1 cellular context compared by ENCODE assay signal in the genomic region with DNA sequence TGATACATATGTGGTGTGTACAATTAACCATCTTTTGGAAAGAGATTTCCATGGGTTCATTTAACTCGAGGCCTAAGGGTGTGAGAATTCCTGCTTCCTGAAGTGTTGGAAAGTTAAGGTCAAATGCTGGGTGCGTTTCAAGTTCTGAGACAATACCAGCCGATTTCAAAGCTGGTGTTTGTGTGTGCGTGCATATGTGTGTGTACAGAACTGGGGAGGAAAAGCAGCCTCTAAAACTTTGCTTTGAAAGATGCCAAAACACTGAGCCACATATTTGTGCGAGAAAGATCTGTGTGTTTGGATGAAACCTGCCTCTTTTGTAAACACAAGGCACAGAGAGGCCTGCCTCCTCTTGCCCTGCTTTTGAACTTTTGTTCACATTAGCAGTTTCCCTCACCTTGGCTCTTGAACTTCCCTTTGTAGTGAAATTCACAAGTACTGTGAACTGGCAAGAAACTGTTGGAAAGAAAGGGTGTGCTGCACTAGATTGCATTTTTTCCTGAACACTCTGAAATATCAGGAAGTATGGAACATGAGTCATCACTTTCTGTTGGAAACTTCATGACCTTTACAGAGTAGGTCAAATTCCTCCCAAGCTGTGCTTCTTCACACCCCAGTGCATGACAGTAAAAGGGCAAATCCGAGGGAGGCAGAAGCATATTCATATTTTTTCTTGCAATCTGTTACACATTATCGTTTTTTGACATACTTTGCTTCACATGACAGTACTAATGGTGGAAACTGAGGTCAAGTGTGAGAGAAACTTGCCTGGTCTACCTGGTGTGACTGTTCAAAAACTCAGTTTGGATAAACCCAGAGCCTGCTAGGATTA.
TF ChIP-seq lines count a peak whose summit lies in the region.

No MANE protein-coding gene starts in this region.

TF ChIP-seq in HepG2, 621 proteins besides CTCF, POLR2A, EP300 and RAD21 (continued from another document and continues in another):
- TF ChIP-seq, protein P1, sequence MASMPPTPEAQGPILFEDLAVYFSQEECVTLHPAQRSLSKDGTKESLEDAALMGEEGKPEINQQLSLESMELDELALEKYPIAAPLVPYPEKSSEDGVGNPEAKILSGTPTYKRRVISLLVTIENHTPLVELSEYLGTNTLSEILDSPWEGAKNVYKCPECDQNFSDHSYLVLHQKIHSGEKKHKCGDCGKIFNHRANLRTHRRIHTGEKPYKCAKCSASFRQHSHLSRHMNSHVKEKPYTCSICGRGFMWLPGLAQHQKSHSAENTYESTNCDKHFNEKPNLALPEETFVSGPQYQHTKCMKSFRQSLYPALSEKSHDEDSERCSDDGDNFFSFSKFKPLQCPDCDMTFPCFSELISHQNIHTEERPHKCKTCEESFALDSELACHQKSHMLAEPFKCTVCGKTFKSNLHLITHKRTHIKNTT (CRISPR knock-in tag; IDR thresholded peaks at IDR 0.05), result no peak
- TF ChIP-seq ZNF598 (CRISPR knock-in tag; IDR thresholded peaks at IDR 0.05; ENCODE audit: borderline replicate concordance), result no peak
- no peak for TF ChIP-seq PHF20 (CRISPR knock-in tag; IDR thresholded peaks at IDR 0.05)
- no peak for TF ChIP-seq ZNF616 (CRISPR knock-in tag; IDR thresholded peaks at IDR 0.05; ENCODE audit: low read depth)
- TF ChIP-seq, protein P2, sequence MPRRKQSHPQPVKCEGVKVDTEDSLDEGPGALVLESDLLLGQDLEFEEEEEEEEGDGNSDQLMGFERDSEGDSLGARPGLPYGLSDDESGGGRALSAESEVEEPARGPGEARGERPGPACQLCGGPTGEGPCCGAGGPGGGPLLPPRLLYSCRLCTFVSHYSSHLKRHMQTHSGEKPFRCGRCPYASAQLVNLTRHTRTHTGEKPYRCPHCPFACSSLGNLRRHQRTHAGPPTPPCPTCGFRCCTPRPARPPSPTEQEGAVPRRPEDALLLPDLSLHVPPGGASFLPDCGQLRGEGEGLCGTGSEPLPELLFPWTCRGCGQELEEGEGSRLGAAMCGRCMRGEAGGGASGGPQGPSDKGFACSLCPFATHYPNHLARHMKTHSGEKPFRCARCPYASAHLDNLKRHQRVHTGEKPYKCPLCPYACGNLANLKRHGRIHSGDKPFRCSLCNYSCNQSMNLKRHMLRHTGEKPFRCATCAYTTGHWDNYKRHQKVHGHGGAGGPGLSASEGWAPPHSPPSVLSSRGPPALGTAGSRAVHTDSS (CRISPR knock-in tag; conservative IDR thresholded peaks at IDR 0.05), result no peak
- TF ChIP-seq, protein P3, sequence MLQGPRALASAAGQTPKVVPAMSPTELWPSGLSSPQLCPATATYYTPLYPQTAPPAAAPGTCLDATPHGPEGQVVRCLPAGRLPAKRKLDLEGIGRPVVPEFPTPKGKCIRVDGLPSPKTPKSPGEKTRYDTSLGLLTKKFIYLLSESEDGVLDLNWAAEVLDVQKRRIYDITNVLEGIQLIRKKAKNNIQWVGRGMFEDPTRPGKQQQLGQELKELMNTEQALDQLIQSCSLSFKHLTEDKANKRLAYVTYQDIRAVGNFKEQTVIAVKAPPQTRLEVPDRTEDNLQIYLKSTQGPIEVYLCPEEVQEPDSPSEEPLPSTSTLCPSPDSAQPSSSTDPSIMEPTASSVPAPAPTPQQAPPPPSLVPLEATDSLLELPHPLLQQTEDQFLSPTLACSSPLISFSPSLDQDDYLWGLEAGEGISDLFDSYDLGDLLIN (CRISPR knock-in tag; IDR thresholded peaks at IDR 0.05; ENCODE audit: borderline replicate concordance), result no peak
- TF ChIP-seq TEAD2 (CRISPR knock-in tag; IDR thresholded peaks at IDR 0.05), result no peak
- no peak; the same call in 1 of the 2 replicates for TF ChIP-seq IRF1 (CRISPR knock-in tag; IDR thresholded peaks at IDR 0.05; ENCODE audit: low read depth)
- TF ChIP-seq HNF4G (IDR thresholded peaks at IDR 0.05; ENCODE audit: borderline replicate concordance, low read depth, low read length), result peak; percentile 73; the same call in 1 of the 2 replicates
- TF ChIP-seq HNF4G (CRISPR knock-in tag; IDR thresholded peaks at IDR 0.05; ENCODE audit: borderline replicate concordance, low read depth), result peak; percentile 80; the same call in 1 of the 2 replicates
- TF ChIP-seq SOX6 (IDR thresholded peaks at IDR 0.05), result no peak
- peak; percentile 99 for TF ChIP-seq SOX6 (CRISPR knock-in tag; IDR thresholded peaks at IDR 0.05)
- peak; percentile 89; the same call in 1 of the 2 replicates for TF ChIP-seq HOXA3 (CRISPR knock-in tag; IDR thresholded peaks at IDR 0.05)
- TF ChIP-seq ZNF292 (CRISPR knock-in tag; IDR thresholded peaks at IDR 0.05; ENCODE audit: borderline replicate concordance, low read depth), result peak; percentile 97
- peak; percentile 98 for TF ChIP-seq ZNF605 (CRISPR knock-in tag; IDR thresholded peaks at IDR 0.05)
- peak; percentile 84; the same call in 1 of the 2 replicates for TF ChIP-seq LCORL (IDR thresholded peaks at IDR 0.05)
- peak; percentile 95 for TF ChIP-seq LCORL (CRISPR knock-in tag; IDR thresholded peaks at IDR 0.05)
- peak; percentile 87; the same call in 1 of the 2 replicates for TF ChIP-seq ZNF232 (CRISPR knock-in tag; IDR thresholded peaks at IDR 0.05; ENCODE audit: borderline replicate concordance)
- no peak for TF ChIP-seq GMEB2 (CRISPR knock-in tag; IDR thresholded peaks at IDR 0.05; ENCODE audit: low read depth)
- no peak for TF ChIP-seq PRMT3 (CRISPR knock-in tag; IDR thresholded peaks at IDR 0.05; ENCODE audit: borderline replicate concordance, low read depth)
- TF ChIP-seq ZNF207 (IDR thresholded peaks at IDR 0.05; ENCODE audit: borderline replicate concordance), result no peak
- peak; percentile 69; the same call in 1 of the 2 replicates for TF ChIP-seq ZFX (CRISPR knock-in tag; IDR thresholded peaks at IDR 0.05; ENCODE audit: low read depth)
- TF ChIP-seq, protein P4, sequence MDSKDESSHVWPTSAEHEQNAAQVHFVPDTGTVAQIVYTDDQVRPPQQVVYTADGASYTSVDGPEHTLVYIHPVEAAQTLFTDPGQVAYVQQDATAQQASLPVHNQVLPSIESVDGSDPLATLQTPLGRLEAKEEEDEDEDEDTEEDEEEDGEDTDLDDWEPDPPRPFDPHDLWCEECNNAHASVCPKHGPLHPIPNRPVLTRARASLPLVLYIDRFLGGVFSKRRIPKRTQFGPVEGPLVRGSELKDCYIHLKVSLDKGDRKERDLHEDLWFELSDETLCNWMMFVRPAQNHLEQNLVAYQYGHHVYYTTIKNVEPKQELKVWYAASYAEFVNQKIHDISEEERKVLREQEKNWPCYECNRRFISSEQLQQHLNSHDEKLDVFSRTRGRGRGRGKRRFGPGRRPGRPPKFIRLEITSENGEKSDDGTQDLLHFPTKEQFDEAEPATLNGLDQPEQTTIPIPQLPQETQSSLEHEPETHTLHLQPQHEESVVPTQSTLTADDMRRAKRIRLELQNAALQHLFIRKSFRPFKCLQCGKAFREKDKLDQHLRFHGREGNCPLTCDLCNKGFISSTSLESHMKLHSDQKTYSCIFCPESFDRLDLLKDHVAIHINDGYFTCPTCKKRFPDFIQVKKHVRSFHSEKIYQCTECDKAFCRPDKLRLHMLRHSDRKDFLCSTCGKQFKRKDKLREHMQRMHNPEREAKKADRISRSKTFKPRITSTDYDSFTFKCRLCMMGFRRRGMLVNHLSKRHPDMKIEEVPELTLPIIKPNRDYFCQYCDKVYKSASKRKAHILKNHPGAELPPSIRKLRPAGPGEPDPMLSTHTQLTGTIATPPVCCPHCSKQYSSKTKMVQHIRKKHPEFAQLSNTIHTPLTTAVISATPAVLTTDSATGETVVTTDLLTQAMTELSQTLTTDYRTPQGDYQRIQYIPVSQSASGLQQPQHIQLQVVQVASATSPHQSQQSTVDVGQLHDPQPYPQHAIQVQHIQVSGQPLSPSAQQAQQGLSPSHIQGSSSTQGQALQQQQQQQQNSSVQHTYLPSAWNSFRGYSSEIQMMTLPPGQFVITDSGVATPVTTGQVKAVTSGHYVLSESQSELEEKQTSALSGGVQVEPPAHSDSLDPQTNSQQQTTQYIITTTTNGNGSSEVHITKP (CRISPR knock-in tag; IDR thresholded peaks at IDR 0.05; ENCODE audit: low read depth), result peak; percentile 64; the same call in 1 of the 2 replicates
- TF ChIP-seq, protein P5, sequence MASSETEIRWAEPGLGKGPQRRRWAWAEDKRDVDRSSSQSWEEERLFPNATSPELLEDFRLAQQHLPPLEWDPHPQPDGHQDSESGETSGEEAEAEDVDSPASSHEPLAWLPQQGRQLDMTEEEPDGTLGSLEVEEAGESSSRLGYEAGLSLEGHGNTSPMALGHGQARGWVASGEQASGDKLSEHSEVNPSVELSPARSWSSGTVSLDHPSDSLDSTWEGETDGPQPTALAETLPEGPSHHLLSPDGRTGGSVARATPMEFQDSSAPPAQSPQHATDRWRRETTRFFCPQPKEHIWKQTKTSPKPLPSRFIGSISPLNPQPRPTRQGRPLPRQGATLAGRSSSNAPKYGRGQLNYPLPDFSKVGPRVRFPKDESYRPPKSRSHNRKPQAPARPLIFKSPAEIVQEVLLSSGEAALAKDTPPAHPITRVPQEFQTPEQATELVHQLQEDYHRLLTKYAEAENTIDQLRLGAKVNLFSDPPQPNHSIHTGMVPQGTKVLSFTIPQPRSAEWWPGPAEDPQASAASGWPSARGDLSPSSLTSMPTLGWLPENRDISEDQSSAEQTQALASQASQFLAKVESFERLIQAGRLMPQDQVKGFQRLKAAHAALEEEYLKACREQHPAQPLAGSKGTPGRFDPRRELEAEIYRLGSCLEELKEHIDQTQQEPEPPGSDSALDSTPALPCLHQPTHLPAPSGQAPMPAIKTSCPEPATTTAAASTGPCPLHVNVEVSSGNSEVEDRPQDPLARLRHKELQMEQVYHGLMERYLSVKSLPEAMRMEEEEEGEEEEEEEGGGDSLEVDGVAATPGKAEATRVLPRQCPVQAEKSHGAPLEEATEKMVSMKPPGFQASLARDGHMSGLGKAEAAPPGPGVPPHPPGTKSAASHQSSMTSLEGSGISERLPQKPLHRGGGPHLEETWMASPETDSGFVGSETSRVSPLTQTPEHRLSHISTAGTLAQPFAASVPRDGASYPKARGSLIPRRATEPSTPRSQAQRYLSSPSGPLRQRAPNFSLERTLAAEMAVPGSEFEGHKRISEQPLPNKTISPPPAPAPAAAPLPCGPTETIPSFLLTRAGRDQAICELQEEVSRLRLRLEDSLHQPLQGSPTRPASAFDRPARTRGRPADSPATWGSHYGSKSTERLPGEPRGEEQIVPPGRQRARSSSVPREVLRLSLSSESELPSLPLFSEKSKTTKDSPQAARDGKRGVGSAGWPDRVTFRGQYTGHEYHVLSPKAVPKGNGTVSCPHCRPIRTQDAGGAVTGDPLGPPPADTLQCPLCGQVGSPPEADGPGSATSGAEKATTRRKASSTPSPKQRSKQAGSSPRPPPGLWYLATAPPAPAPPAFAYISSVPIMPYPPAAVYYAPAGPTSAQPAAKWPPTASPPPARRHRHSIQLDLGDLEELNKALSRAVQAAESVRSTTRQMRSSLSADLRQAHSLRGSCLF (CRISPR knock-in tag; IDR thresholded peaks at IDR 0.05; ENCODE audit: borderline replicate concordance), result no peak
- no peak for TF ChIP-seq ZNF33B (CRISPR knock-in tag; IDR thresholded peaks at IDR 0.05)
- TF ChIP-seq, protein P6, sequence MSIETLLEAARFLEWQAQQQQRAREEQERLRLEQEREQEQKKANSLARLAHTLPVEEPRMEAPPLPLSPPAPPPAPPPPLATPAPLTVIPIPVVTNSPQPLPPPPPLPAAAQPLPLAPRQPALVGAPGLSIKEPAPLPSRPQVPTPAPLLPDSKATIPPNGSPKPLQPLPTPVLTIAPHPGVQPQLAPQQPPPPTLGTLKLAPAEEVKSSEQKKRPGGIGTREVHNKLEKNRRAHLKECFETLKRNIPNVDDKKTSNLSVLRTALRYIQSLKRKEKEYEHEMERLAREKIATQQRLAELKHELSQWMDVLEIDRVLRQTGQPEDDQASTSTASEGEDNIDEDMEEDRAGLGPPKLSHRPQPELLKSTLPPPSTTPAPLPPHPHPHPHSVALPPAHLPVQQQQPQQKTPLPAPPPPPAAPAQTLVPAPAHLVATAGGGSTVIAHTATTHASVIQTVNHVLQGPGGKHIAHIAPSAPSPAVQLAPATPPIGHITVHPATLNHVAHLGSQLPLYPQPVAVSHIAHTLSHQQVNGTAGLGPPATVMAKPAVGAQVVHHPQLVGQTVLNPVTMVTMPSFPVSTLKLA (IDR thresholded peaks at IDR 0.05), result peak; percentile 22; the same call in 1 of the 2 replicates
- no peak for TF ChIP-seq NR3C1 (CRISPR knock-in tag; IDR thresholded peaks at IDR 0.05)
- no peak for TF ChIP-seq SMAD9 (CRISPR knock-in tag; IDR thresholded peaks at IDR 0.05)
- no peak; the same call in 1 of the 2 replicates for TF ChIP-seq DMAP1 (CRISPR knock-in tag; IDR thresholded peaks at IDR 0.05)
- no peak for TF ChIP-seq NFRKB (IDR thresholded peaks at IDR 0.05)
- 0 out of 2 replicates have a peak, but pooled peaks have one; percentile 58 for TF ChIP-seq MAF1 (CRISPR knock-in tag; IDR thresholded peaks at IDR 0.05; ENCODE audit: borderline replicate concordance)
- peak; percentile 99 for TF ChIP-seq JUNB (CRISPR knock-in tag; IDR thresholded peaks at IDR 0.05; ENCODE audit: borderline replicate concordance)
- TF ChIP-seq, protein P7, sequence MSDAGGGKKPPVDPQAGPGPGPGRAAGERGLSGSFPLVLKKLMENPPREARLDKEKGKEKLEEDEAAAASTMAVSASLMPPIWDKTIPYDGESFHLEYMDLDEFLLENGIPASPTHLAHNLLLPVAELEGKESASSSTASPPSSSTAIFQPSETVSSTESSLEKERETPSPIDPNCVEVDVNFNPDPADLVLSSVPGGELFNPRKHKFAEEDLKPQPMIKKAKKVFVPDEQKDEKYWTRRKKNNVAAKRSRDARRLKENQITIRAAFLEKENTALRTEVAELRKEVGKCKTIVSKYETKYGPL (CRISPR knock-in tag; IDR thresholded peaks at IDR 0.05), result no peak
